In genomic region chr11:11844272-11844671, GRCh38 we compare ENCODE assay signal across 9 cellular contexts. TPM values are rescaled to one million over a fixed set of nuclear protein-coding genes. Genes with fewer than 3 reads are reported as not detected.
DNase-seq lines count a peak whose midpoint lies in the region; ATAC-seq and TF ChIP-seq lines count a peak whose summit lies in the region.
"Had no signal": no experiment of that assay in that cellular context is flagged by ENCODE, and none has a peak within 500 bp of the region (broad histone marks: within the 10 kb centered on the region; RNA-seq: fewer than 3 reads in every experiment).

No MANE protein-coding gene starts in this region.

- H3K4me1 ChIP-seq in ascending aorta (peaks cover 18 to 47% of the 10 kb centered on the region in 2 donors), left lung (peaks cover 26 to 69% of the 10 kb centered on the region in 2 donors), thymus (ENCODE audit: control insufficient read depth, insufficient read depth, low read length) (peaks cover 17% of the 10 kb centered on the region)

- H3K4me3 ChIP-seq in HFF-Myc (replicated peaks; ENCODE audit: low read depth, low read length): peak overlapping the region; percentile 83
- H3K4me3 ChIP-seq in ascending aorta: peak overlapping the region; percentile 67 to 84
- peak overlapping the region in 1 of 2 donors; percentile 80 for H3K4me3 ChIP-seq in left lung
- peak overlapping the region; percentile 40 for H3K4me3 ChIP-seq in thymus (ENCODE audit: low read length)

- H3K27ac ChIP-seq in ascending aorta (peak overlapping the region; percentile 99), left lung (peak overlapping the region; percentile 97 to 99), thymus (ENCODE audit: low read depth) (no peak overlapping the region)

- intact Hi-C loops in ascending aorta (cut with DNase I) (loop anchor here (5.0 to 10.0 kb wide), 2 partner anchors 42 to 71 kb away; no protein-coding TSS in a partner anchor), left lung (cut with DNase I) (no loop called here)

- ATAC-seq in left lung (no peak), GM19463 (IDR thresholded peaks at IDR 0.05; ENCODE audit: unreplicated experiment) (no peak), GM18520 (IDR thresholded peaks at IDR 0.05; ENCODE audit: unreplicated experiment) (no peak)

- H3K9me3 ChIP-seq in ascending aorta (no peaks in the 10 kb centered on the region), left lung (no peaks in the 10 kb centered on the region), thymus (ENCODE audit: control insufficient read depth) (no peaks in the 10 kb centered on the region)

- DNase-seq in HFF-Myc (ENCODE audit: extremely low read depth, low read depth) (no peak), ascending aorta (ENCODE audit: low spot score in 2 of 2) (no peak), left lung (no peak), hepatic stellate cell (ENCODE audit: low spot score) (no peak), AG08396 (ENCODE audit: low spot score) (no peak)
- DNase-seq: stimulated activated CD4-positive, alpha-beta T cell treated with anti-CD3 and anti-CD28 coated beads, Interleukin-1b, Interleukin-23, amount 100 ng/mL, for 48 hours had no signal

- 87% methylated on average over 1 of the region's 1 CpG for WGBS in thymus

- no peak for TF ChIP-seq CTCF in HFF-Myc (IDR thresholded peaks at IDR 0.05; ENCODE audit: low read depth, low read length, missing control alignments)
- no peak for TF ChIP-seq CTCF in ascending aorta (IDR thresholded peaks at IDR 0.05)
- no peak for TF ChIP-seq CTCF in left lung (IDR thresholded peaks at IDR 0.05)

- H3K27me3 ChIP-seq in ascending aorta (no peaks in the 10 kb centered on the region), left lung (no peaks in the 10 kb centered on the region), thymus (ENCODE audit: control insufficient read depth, insufficient read depth) (no peaks in the 10 kb centered on the region)

- H3K36me3 ChIP-seq in ascending aorta: no peaks in the 10 kb centered on the region
- H3K36me3 ChIP-seq in left lung: no peaks in the 10 kb centered on the region
- H3K36me3 ChIP-seq in thymus (ENCODE audit: control insufficient read depth, insufficient read depth): no peaks in the 10 kb centered on the region

RNA-seq across cellular contexts. Expression of gene USP47, which starts 2.5 kb away (rescaled TPM):
- total RNA-seq in ascending aorta (18.2 TPM), left lung (10 to 100 TPM; 40.9 to 41.3 TPM)
- polyA plus RNA-seq in thymus: 40.3 TPM
